Comparison of ENCODE assay signal across 9 cellular contexts in the genomic region with DNA sequence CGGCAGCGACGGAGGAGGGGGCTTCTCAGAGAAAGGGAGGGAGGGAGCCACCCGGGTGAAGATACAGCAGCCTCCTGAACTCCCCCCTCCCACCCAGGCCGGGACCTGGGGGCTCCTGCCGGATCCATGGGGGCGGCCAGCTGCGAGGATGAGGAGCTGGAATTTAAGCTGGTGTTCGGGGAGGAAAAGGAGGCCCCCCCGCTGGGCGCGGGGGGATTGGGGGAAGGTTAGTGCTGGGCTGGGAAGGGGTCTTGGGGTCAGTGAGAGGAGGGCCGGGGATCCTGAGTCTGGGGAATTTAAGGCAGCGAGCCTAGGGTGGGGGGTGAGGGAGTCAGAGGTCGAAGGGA.
DNase-seq lines count a peak whose midpoint lies in the region; ATAC-seq, FAIRE-seq and TF ChIP-seq lines count a peak whose summit lies in the region.
"Had no signal": no experiment of that assay in that cellular context is flagged by ENCODE, and none has a peak within 500 bp of the region (broad histone marks: within the 10 kb centered on the region; RNA-seq: fewer than 3 reads in every experiment).

No MANE protein-coding gene starts in this region.

- H2AFZ ChIP-seq in Loucy (ENCODE audit: low read length): 0 out of 2 replicates have a peak overlapping the region, but pooled peaks have one; percentile 42

- no peak overlapping the region for H3K27ac ChIP-seq in effector memory CD4-positive, alpha-beta T cell (ENCODE audit: insufficient read depth, low read length, poor library complexity, severe bottlenecking)

- no peaks in the 10 kb centered on the region for H3K9me3 ChIP-seq in Loucy (ENCODE audit: insufficient read depth, low read depth, low read length)
- H3K9me3 ChIP-seq in effector memory CD4-positive, alpha-beta T cell (ENCODE audit: control insufficient read depth, low read length): no peaks in the 10 kb centered on the region

- peak overlapping the region; percentile 96 for H3K27ac Mint-ChIP-seq in nephron progenitor cell

- H3K9ac ChIP-seq in Loucy (ENCODE audit: low read depth, low read length, poor library complexity, severe bottlenecking): peak overlapping the region; percentile 100

- no peaks in the 10 kb centered on the region for H3K27me3 ChIP-seq in Loucy (ENCODE audit: insufficient read depth, low read length, poor library complexity, severe bottlenecking)
- H3K27me3 ChIP-seq in effector memory CD4-positive, alpha-beta T cell (replicated peaks; ENCODE audit: control insufficient read depth, insufficient read depth, low read length, poor library complexity, severe bottlenecking): peaks cover 43% of the 10 kb centered on the region

- H3K4me1 Mint-ChIP-seq in nephron progenitor cell: peaks cover 52% of the 10 kb centered on the region

- H3K79me2 ChIP-seq in Loucy (ENCODE audit: insufficient read depth, low read length): peaks cover 27% of the 10 kb centered on the region

- H3K36me3 ChIP-seq in Loucy (ENCODE audit: insufficient read depth, low read length): peaks cover 5% of the 10 kb centered on the region; the same call in 1 of the 2 replicates
- H3K36me3 ChIP-seq in effector memory CD4-positive, alpha-beta T cell (ENCODE audit: control insufficient read depth, insufficient read depth, low read length): no peaks in the 10 kb centered on the region

- H3K36me3 Mint-ChIP-seq in nephron progenitor cell (ENCODE audit: low read depth): peaks cover 18% of the 10 kb centered on the region

- POLR2A ChIA-PET in AG04449 (lab: Yijun Ruan, JAX): interaction anchor here (0.6 kb wide), 1 partner anchor 68 kb away, joined by 5 read pairs; no protein-coding TSS in a partner anchor

- peak overlapping the region; percentile 88 for H3K4me3 ChIP-seq in AG04449 (ENCODE audit: low read depth, low read length)
- peak overlapping the region; percentile 100 for H3K4me3 ChIP-seq in Loucy (ENCODE audit: low read length, poor library complexity, severe bottlenecking)
- peak overlapping the region; percentile 11 for H3K4me3 ChIP-seq in effector memory CD4-positive, alpha-beta T cell (ENCODE audit: insufficient read depth, low read depth, low read length, poor library complexity, severe bottlenecking)

- H3K4me3 Mint-ChIP-seq in nephron progenitor cell: peak overlapping the region; percentile 89

- no peak for DNase-seq in AG04449 (ENCODE audit: low read depth, low spot score)
- no peak for DNase-seq in effector memory CD4-positive, alpha-beta T cell
- DNase-seq in nephron progenitor cell: peak; percentile 61
- DNase-seq in activated effector memory CD4-positive, alpha-beta T cell treated with anti-CD3 and anti-CD28 coated beads, Interleukin-2, amount 50 U/mL, for 16 hours: no peak
- DNase-seq in activated CD4-positive, alpha-beta T cell treated with anti-CD3 and anti-CD28 coated beads for 48 hours: no peak
- DNase-seq in D721Med (ENCODE audit: insufficient read length, low spot score): no peak
- DNase-seq: stimulated activated CD4-positive, alpha-beta T cell treated with anti-CD3 and anti-CD28 coated beads, Interleukin-1b, Interleukin-23, amount 100 ng/mL, for 48 hours had no signal

- H4K20me1 ChIP-seq in Loucy (ENCODE audit: insufficient read depth, low read length, poor library complexity, severe bottlenecking): peaks cover 5% of the 10 kb centered on the region

- no peaks in the 10 kb centered on the region for H3K9me2 ChIP-seq in Loucy (replicated peaks; ENCODE audit: low read depth, low read length)

- no peak for FAIRE-seq in D721Med (lab: Jason Lieb, UNC)

- H3K9me3 Mint-ChIP-seq in nephron progenitor cell: no peaks in the 10 kb centered on the region

- CTCF ChIA-PET in AG04449 (lab: Yijun Ruan, JAX): interaction anchor here (1.5 to 6.2 kb wide), 3 partner anchors 9 to 63 kb away, joined by 3 to 46 read pairs (median 6); no protein-coding TSS in a partner anchor

- H3K4me1 ChIP-seq in Loucy (ENCODE audit: insufficient read depth, low read length, poor library complexity, severe bottlenecking): peaks cover 37% of the 10 kb centered on the region
- peaks cover 36% of the 10 kb centered on the region for H3K4me1 ChIP-seq in effector memory CD4-positive, alpha-beta T cell (ENCODE audit: control insufficient read depth, insufficient read depth, low read length, poor library complexity, severe bottlenecking)

- no peaks in the 10 kb centered on the region; the same call in 1 of the 2 replicates for H3F3A ChIP-seq in Loucy (ENCODE audit: low read depth)

- no peak for ATAC-seq in HG03571 (IDR thresholded peaks at IDR 0.05; ENCODE audit: unreplicated experiment)

- TF ChIP-seq CTCF in AG04449 (IDR thresholded peaks at IDR 0.05; ENCODE audit: insufficient read depth, low read length, missing control alignments): no peak
- TF ChIP-seq CTCF in Loucy (conservative IDR thresholded peaks at IDR 0.05; ENCODE audit: low read length): no peak
- no peak for TF ChIP-seq CTCF in nephron progenitor cell (IDR thresholded peaks at IDR 0.05)
- no peak for TF ChIP-seq CTCF in D721Med (IDR thresholded peaks at IDR 0.05; ENCODE audit: insufficient read depth, missing control alignments)

- H3K27me3 Mint-ChIP-seq in nephron progenitor cell (ENCODE audit: low read depth, poor library complexity): peaks cover 8% of the 10 kb centered on the region

- H3K4me2 ChIP-seq in Loucy (ENCODE audit: low read depth, low read length, poor library complexity, severe bottlenecking): peak overlapping the region; percentile 97

Comparison
In these comparisons a context has a peak if more than half of its experiments do, and no peak if none do; other contexts are left out.
1. H3K4me3 ChIP-seq: peak in every context shown above with its lines; median percentile 100 in Loucy; 88 in AG04449; 11 in effector memory CD4-positive, alpha-beta T cell.